In genomic region chr2:99439989-99440388, GRCh38 we compare ENCODE assay signal across 30 cellular contexts.
"Had no signal": no experiment of that assay in that cellular context is flagged by ENCODE, and none has a peak within 500 bp of the region (broad histone marks: within the 10 kb centered on the region; RNA-seq: fewer than 3 reads in every experiment).

No MANE protein-coding gene starts in this region.

- H3K9ac ChIP-seq: parathyroid adenoma had no signal

- H3K36me3 Mint-ChIP-seq: natural killer cell treated with Interleukin-12 subunit alpha and Interleukin-12 subunit beta and Interleukin-15 and Interleukin-18, amount 100 ng/mL, for 72 hours had no signal

- ATAC-seq: heart right ventricle; left lobe of liver; mucosa of descending colon; natural killer cell treated with Interleukin-12 subunit alpha and Interleukin-12 subunit beta and Interleukin-15 and Interleukin-18, amount 100 ng/mL, for 72 hours; right lobe of liver; stimulated activated naive B cell treated with anti-CD40 and anti-IgM and Interleukin-4, amounts not matched to agents 10 μg/mL and 1 μg/mL and 100 μg/mL, for 72 hours; upper lobe of right lung had no signal

- H3K27ac ChIP-seq: colonic mucosa, esophagus squamous epithelium, heart right ventricle, parathyroid adenoma, right lobe of liver, thoracic aorta, transverse colon, upper lobe of right lung, uterus had no signal

- H3K27me3 ChIP-seq: colonic mucosa, esophagus squamous epithelium, heart right ventricle, right lobe of liver, transverse colon, upper lobe of right lung, uterus had no signal

- DNase-seq: colonic mucosa; effector memory CD4-positive, alpha-beta T cell; erythroblast; esophagus squamous epithelium; foreskin melanocyte; glutamatergic neuron; heart right ventricle; hippocampal formation; kidney; mesenchymal stem cell; mucosa of descending colon; naive B cell; right lobe of liver; small intestine; stimulated activated CD4-positive, alpha-beta T cell treated with anti-CD3 and anti-CD28 coated beads, Interleukin-15, amount 100 ng/mL, for 24 hours; stimulated activated CD4-positive, alpha-beta T cell treated with anti-CD3 and anti-CD28 coated beads, Interleukin-2, amount 100 ng/mL, for 48 hours; stimulated activated naive B cell treated with anti-CD40 and anti-IgM and Interleukin-4, amounts not matched to agents 10 μg/mL and 1 μg/mL and 100 μg/mL, for 72 hours; transverse colon; upper lobe of right lung; uterus had no signal

- H3K27me3 Mint-ChIP-seq: dendritic cell treated with granulocyte-macrophage colony-stimulating factor and Interleukin-4, amounts not matched to agents 40 ng/mL and 50 ng/mL, for 4 days; naive B cell; natural killer cell treated with Interleukin-12 subunit alpha and Interleukin-12 subunit beta and Interleukin-15 and Interleukin-18, amount 100 ng/mL, for 72 hours; progenitor cell of endocrine pancreas; stimulated activated naive B cell treated with anti-CD40 and anti-IgM and Interleukin-4, amounts not matched to agents 10 μg/mL and 1 μg/mL and 100 μg/mL, for 72 hours; stimulated activated naive CD8-positive, alpha-beta T cell treated with anti-CD3 and anti-CD28 coated beads, Interleukin-15, Interleukin-2, amounts not matched to agents 100 ng/mL and 50 ng/mL, for 24 hours had no signal

- H3K9me3 Mint-ChIP-seq: dendritic cell treated with granulocyte-macrophage colony-stimulating factor and Interleukin-4, amounts not matched to agents 40 ng/mL and 50 ng/mL, for 4 days; mesothelial cell of epicardium; naive B cell; natural killer cell treated with Interleukin-12 subunit alpha and Interleukin-12 subunit beta and Interleukin-15 and Interleukin-18, amount 100 ng/mL, for 72 hours; neural crest cell; stimulated activated naive B cell treated with anti-CD40 and anti-IgM and Interleukin-4, amounts not matched to agents 10 μg/mL and 1 μg/mL and 100 μg/mL, for 72 hours; stimulated activated naive CD8-positive, alpha-beta T cell treated with anti-CD3 and anti-CD28 coated beads, Interleukin-15, Interleukin-2, amounts not matched to agents 100 ng/mL and 50 ng/mL, for 24 hours had no signal

- H3K4me3 ChIP-seq: colonic mucosa, esophagus squamous epithelium, heart right ventricle, lung, mucosa of descending colon, right lobe of liver, thoracic aorta, transverse colon, upper lobe of right lung, uterus had no signal

- H3K9me3 ChIP-seq: colonic mucosa, esophagus squamous epithelium, heart right ventricle, mucosa of descending colon, right lobe of liver, thoracic aorta, transverse colon, upper lobe of right lung, uterus had no signal

- H3K27ac Mint-ChIP-seq: dendritic cell treated with granulocyte-macrophage colony-stimulating factor and Interleukin-4, amounts not matched to agents 40 ng/mL and 50 ng/mL, for 4 days; natural killer cell treated with Interleukin-12 subunit alpha and Interleukin-12 subunit beta and Interleukin-15 and Interleukin-18, amount 100 ng/mL, for 72 hours; progenitor cell of endocrine pancreas; stimulated activated naive B cell treated with anti-CD40 and anti-IgM and Interleukin-4, amounts not matched to agents 10 μg/mL and 1 μg/mL and 100 μg/mL, for 72 hours; stimulated activated naive CD8-positive, alpha-beta T cell treated with anti-CD3 and anti-CD28 coated beads, Interleukin-15, Interleukin-2, amounts not matched to agents 100 ng/mL and 50 ng/mL, for 24 hours had no signal

- H3K4me1 ChIP-seq: colonic mucosa, esophagus squamous epithelium, parathyroid adenoma, right lobe of liver, transverse colon, upper lobe of right lung, uterus had no signal

- H3K4me1 Mint-ChIP-seq: mesothelial cell of epicardium, neural crest cell had no signal

- H3K4me3 Mint-ChIP-seq: dendritic cell treated with granulocyte-macrophage colony-stimulating factor and Interleukin-4, amounts not matched to agents 40 ng/mL and 50 ng/mL, for 4 days; mesothelial cell of epicardium; naive B cell; natural killer cell treated with Interleukin-12 subunit alpha and Interleukin-12 subunit beta and Interleukin-15 and Interleukin-18, amount 100 ng/mL, for 72 hours; neural crest cell; stimulated activated naive B cell treated with anti-CD40 and anti-IgM and Interleukin-4, amounts not matched to agents 10 μg/mL and 1 μg/mL and 100 μg/mL, for 72 hours; stimulated activated naive CD8-positive, alpha-beta T cell treated with anti-CD3 and anti-CD28 coated beads, Interleukin-15, Interleukin-2, amounts not matched to agents 100 ng/mL and 50 ng/mL, for 24 hours had no signal

- H3K36me3 ChIP-seq: uterus had no signal
